Comparison of ENCODE assay signal across 24 cellular contexts in the genomic region with DNA sequence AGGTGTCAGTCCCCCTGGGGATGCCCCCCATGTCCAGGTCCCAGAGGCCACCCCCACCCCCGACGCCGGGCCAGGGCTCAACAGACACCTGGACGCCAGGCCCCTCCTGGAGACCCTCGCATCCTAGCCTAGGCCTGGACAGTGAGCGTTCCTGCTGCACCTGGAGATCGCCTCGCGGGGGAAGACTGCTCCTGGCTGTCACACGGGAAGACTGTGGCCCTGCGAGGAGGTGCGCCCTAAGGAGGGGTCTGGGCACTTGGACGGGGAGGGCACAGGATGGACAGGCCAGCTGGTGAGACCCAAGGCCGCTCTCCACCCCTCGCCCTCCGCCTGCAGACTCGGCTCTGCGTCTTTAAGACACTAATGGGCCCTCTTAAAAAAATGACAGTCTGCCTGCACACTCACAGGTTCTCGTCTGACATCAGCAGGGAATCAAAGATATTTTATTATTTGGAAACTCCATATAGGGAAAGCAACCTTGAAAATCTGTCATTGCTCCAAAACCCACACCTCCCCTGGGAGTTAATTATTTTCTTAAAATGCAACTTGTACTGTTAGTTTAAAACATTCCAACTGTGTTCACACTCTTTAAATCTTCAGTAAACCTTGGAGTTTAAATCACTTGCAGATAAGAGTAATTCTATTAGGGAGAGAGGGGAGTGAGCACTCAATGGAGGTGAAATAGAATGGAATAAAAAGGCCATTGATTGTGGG. TPM values are rescaled to one million over a fixed set of nuclear protein-coding genes. Genes with fewer than 3 reads are reported as not detected.
DNase-seq lines count a peak whose midpoint lies in the region; TF ChIP-seq lines count a peak whose summit lies in the region.
"Had no signal": no experiment of that assay in that cellular context is flagged by ENCODE, and none has a peak within 500 bp of the region (broad histone marks: within the 10 kb centered on the region; RNA-seq: fewer than 3 reads in every experiment).

No MANE protein-coding gene starts in this region.

- H3K27ac ChIP-seq in Peyer's patch (no peak overlapping the region), stomach (peak overlapping the region in 2 of 5 donors; percentile 38 to 46)
- H3K27ac ChIP-seq: SJSA1, uterus had no signal

- 44 to 65% (median 50%) methylated on average over 15 to 19 of the region's 19 CpGs for WGBS in stomach, 5 donors

- intact Hi-C loops in stomach (cut with DNase I; ENCODE audit: low total_unique reads) = no loop called here

- peak; percentile 31 for DNase-seq in DMS79 treated with DMSO at 0.1 percent for 48 hours (lab: John Stamatoyannopoulos, UW)
- DNase-seq in Peyer's patch = peak in 2 of 3 donors; percentile 23 to 25
- peak; percentile 21 for DNase-seq in left kidney (ENCODE audit: low read depth, low spot score)
- DNase-seq in stomach = peak; percentile 22
- no peak for DNase-seq in RPMI8226
- no peak for DNase-seq in NCI-H2081 treated with DMSO at 0.1 percent for 48 hours (lab: John Stamatoyannopoulos, UW)
- DNase-seq in NCI-H146 (lab: John Stamatoyannopoulos, UW) = no peak
- DNase-seq: activated CD4-positive, alpha-beta memory T cell treated with anti-CD3 and anti-CD28 coated beads, Interleukin-2, amount 10 ng/mL, durations not matched to agents 7 days and 5 days; activated gamma-delta T cell treated with Interleukin-2 at 50 U/mL for 16 hours; cerebellar nuclear complex; H7; IMR-90; NCI-H187; NCI-H526 treated with DMSO at 0.1 percent for 48 hours; retina; substantia nigra; uterus had no signal

- H3K4me3 ChIP-seq in Peyer's patch (no peak overlapping the region), stomach (no peak overlapping the region)
- H3K4me3 ChIP-seq: SJSA1, uterus had no signal

- H3K27me3 ChIP-seq in Peyer's patch (no peaks in the 10 kb centered on the region), stomach (peaks cover 0 to 65% (median 0%) of the 10 kb centered on the region in 3 donors)
- H3K27me3 ChIP-seq: SJSA1, uterus had no signal

- TF ChIP-seq EP300 in stomach (IDR thresholded peaks at IDR 0.05) = no peak

- TF ChIP-seq POLR2A in Peyer's patch (IDR thresholded peaks at IDR 0.05) = no peak
- TF ChIP-seq POLR2A in stomach (IDR thresholded peaks at IDR 0.05) = no peak

- H3K4me1 ChIP-seq in Peyer's patch (no peaks in the 10 kb centered on the region), stomach (peaks cover 0 to 9% (median 4%) of the 10 kb centered on the region in 4 donors)
- H3K4me1 ChIP-seq: SJSA1, uterus had no signal

- TF ChIP-seq CTCF in Peyer's patch (IDR thresholded peaks at IDR 0.05) (no peak), stomach (IDR thresholded peaks at IDR 0.05) (no peak)

- H3K9me3 ChIP-seq in Peyer's patch = no peaks in the 10 kb centered on the region
- no peaks in the 10 kb centered on the region for H3K9me3 ChIP-seq in stomach
- H3K9me3 ChIP-seq: SJSA1, uterus had no signal

- H3K36me3 ChIP-seq in Peyer's patch (no peaks in the 10 kb centered on the region), stomach (no peaks in the 10 kb centered on the region)
- H3K36me3 ChIP-seq: SJSA1, uterus had no signal

RNA-seq across cellular contexts. Expression of a gene that starts 45.6 kb away (rescaled TPM):
- total RNA-seq in Peyer's patch = not detected
- total RNA-seq in stomach = not detected
- not detected for polyA plus RNA-seq in stomach
- total RNA-seq: activated CD4-positive, alpha-beta memory T cell treated with anti-CD3 and anti-CD28 coated beads, Interleukin-2, amount 10 ng/mL, durations not matched to agents 7 days and 5 days; IMR-90; lower leg skin; naive thymus-derived CD8-positive, alpha-beta T cell; omental fat pad; SJSA1; T-helper 1 cell treated with Interleukin-12 subunit alpha and Interleukin-12 subunit beta and Interleukin-4 antibody, amounts not matched to agents 30 ng/mL and 1 ng/mL, for 36 hours; uterus had no signal
- polyA plus RNA-seq: CD14-positive monocyte; IMR-90; keratinocyte; naive thymus-derived CD8-positive, alpha-beta T cell had no signal

Comparison
In these comparisons a context has a peak if more than half of its experiments do, and no peak if none do; other contexts are left out.
1. DNase-seq: peak in DMS79 treated with DMSO at 0.1 percent for 48 hours (single experiment), Peyer's patch (2 of 3), left kidney (single experiment) and stomach (single experiment); none in RPMI8226 (single experiment), NCI-H2081 treated with DMSO at 0.1 percent for 48 hours (single experiment) and NCI-H146 (single experiment).